Comparison of ENCODE assay signal across 15 cellular contexts in the genomic region with DNA sequence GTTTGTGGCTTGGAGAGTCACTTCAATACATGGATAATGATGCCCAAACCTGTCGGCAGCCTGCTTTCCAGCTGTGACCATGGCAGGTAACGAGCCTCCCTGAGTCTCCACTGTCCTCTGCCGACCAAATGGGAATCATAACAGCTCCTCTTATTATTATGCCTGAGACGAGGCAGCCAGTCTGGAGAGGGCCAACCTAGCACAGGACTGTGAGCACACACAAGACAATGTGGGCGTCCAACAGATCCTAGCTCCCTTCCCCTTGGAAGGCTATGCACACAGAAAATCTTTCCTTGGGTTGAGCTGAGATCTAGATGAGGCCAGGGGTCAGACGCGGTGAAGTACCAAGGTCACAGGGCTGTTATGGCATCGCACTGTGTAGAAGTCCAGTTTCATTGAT. TPM values are rescaled to one million over a fixed set of nuclear protein-coding genes. Genes with fewer than 3 reads are reported as not detected.
DNase-seq lines count a peak whose midpoint lies in the region; ATAC-seq and TF ChIP-seq lines count a peak whose summit lies in the region.
"Had no signal": no experiment of that assay in that cellular context is flagged by ENCODE, and none has a peak within 500 bp of the region (broad histone marks: within the 10 kb centered on the region; RNA-seq: fewer than 3 reads in every experiment).

No MANE protein-coding gene starts in this region.

- ATAC-seq in effector memory CD8-positive, alpha-beta T cell (replicated peaks) = no peak
- no peak for ATAC-seq in HG03432 (IDR thresholded peaks at IDR 0.05; ENCODE audit: unreplicated experiment)
- ATAC-seq in HG03135 (IDR thresholded peaks at IDR 0.05; ENCODE audit: unreplicated experiment) = no peak

- H3K4me1 ChIP-seq in ovary (ENCODE audit: insufficient read depth) = peaks cover 12% of the 10 kb centered on the region

- CTCF ChIA-PET in activated CD4-positive, alpha-beta memory T cell treated with anti-CD3 and anti-CD28 coated beads for 36 hours (lab: Charles Lee) = interaction anchor here (1.3 kb wide), 1 partner anchor 67 kb away, joined by 3 read pairs; no protein-coding TSS in a partner anchor
- CTCF ChIA-PET in activated CD4-positive, alpha-beta memory T cell treated with anti-CD3 and anti-CD28 coated beads, Interleukin-2, amount 10 ng/mL, durations not matched to agents 7 days and 5 days (lab: Charles Lee) = interaction anchor here (1.1 kb wide), 1 partner anchor 16 kb away, joined by 3 read pairs; no protein-coding TSS in a partner anchor

- 46 to 67% (median 56%) methylated on average over 8 of the region's 8 CpGs for WGBS in ovary, 3 donors

- H3K27ac ChIP-seq in ovary = peak overlapping the region; percentile 71 to 77

- no peak overlapping the region for H3K27ac Mint-ChIP-seq in activated CD4-positive, alpha-beta memory T cell treated with anti-CD3 and anti-CD28 coated beads for 36 hours
- no peak overlapping the region for H3K27ac Mint-ChIP-seq in activated CD4-positive, alpha-beta memory T cell treated with anti-CD3 and anti-CD28 coated beads, Interleukin-2, amount 10 ng/mL, durations not matched to agents 7 days and 5 days
- H3K27ac Mint-ChIP-seq in effector memory CD8-positive, alpha-beta T cell = peak overlapping the region in 1 of 2 donors; percentile 61
- H3K27ac Mint-ChIP-seq: activated CD8-positive, alpha-beta memory T cell treated with anti-CD3 and anti-CD28 coated beads, Interleukin-2, amount 10 ng/mL, durations not matched to agents 7 days and 5 days had no signal

- H3K9me3 ChIP-seq in ovary = no peaks in the 10 kb centered on the region
- H3K9me3 ChIP-seq: body of pancreas, mucosa of descending colon had no signal

- POLR2A ChIA-PET in activated CD4-positive, alpha-beta memory T cell treated with anti-CD3 and anti-CD28 coated beads for 36 hours (lab: Charles Lee) = no interaction called here
- POLR2A ChIA-PET in activated CD4-positive, alpha-beta memory T cell treated with anti-CD3 and anti-CD28 coated beads, Interleukin-2, amount 10 ng/mL, durations not matched to agents 7 days and 5 days (lab: Charles Lee) = no interaction called here

- peak overlapping the region; percentile 6 for H3K4me3 Mint-ChIP-seq in activated CD4-positive, alpha-beta memory T cell treated with anti-CD3 and anti-CD28 coated beads for 36 hours
- H3K4me3 Mint-ChIP-seq in activated CD4-positive, alpha-beta memory T cell treated with anti-CD3 and anti-CD28 coated beads, Interleukin-2, amount 10 ng/mL, durations not matched to agents 7 days and 5 days = no peak overlapping the region
- H3K4me3 Mint-ChIP-seq in effector memory CD8-positive, alpha-beta T cell = peak overlapping the region; percentile 87 to 88
- H3K4me3 Mint-ChIP-seq: activated CD8-positive, alpha-beta memory T cell treated with anti-CD3 and anti-CD28 coated beads, Interleukin-2, amount 10 ng/mL, durations not matched to agents 7 days and 5 days had no signal

- peaks cover 17% of the 10 kb centered on the region for H3K27me3 Mint-ChIP-seq in activated CD4-positive, alpha-beta memory T cell treated with anti-CD3 and anti-CD28 coated beads for 36 hours
- peaks cover 39% of the 10 kb centered on the region for H3K27me3 Mint-ChIP-seq in activated CD4-positive, alpha-beta memory T cell treated with anti-CD3 and anti-CD28 coated beads, Interleukin-2, amount 10 ng/mL, durations not matched to agents 7 days and 5 days
- peaks cover 33 to 89% of the 10 kb centered on the region in 2 donors for H3K27me3 Mint-ChIP-seq in effector memory CD8-positive, alpha-beta T cell

- intact Hi-C loops in activated CD4-positive, alpha-beta memory T cell treated with anti-CD3 and anti-CD28 coated beads for 36 hours (cut with micrococcal nuclease) = no loop called here
- intact Hi-C loops in ovary (cut with DNase I) = loop anchor here in 2 of 4 donors (5.0 kb wide), 2 partner anchors 54 to 64 kb away; a partner anchor contains a TSS

- H3K9me3 Mint-ChIP-seq in activated CD4-positive, alpha-beta memory T cell treated with anti-CD3 and anti-CD28 coated beads for 36 hours = no peaks in the 10 kb centered on the region
- no peaks in the 10 kb centered on the region for H3K9me3 Mint-ChIP-seq in activated CD4-positive, alpha-beta memory T cell treated with anti-CD3 and anti-CD28 coated beads, Interleukin-2, amount 10 ng/mL, durations not matched to agents 7 days and 5 days
- H3K9me3 Mint-ChIP-seq in effector memory CD8-positive, alpha-beta T cell = no peaks in the 10 kb centered on the region

- no peak for TF ChIP-seq POLR2A in ovary (IDR thresholded peaks at IDR 0.05)

- TF ChIP-seq EP300 in ovary (IDR thresholded peaks at IDR 0.05) = no peak

- no peak for DNase-seq in activated CD4-positive, alpha-beta memory T cell treated with anti-CD3 and anti-CD28 coated beads for 36 hours
- no peak for DNase-seq in activated CD4-positive, alpha-beta memory T cell treated with anti-CD3 and anti-CD28 coated beads, Interleukin-2, amount 10 ng/mL, durations not matched to agents 7 days and 5 days
- peak; percentile 8 for DNase-seq in NCI-H69 (lab: John Stamatoyannopoulos, UW)
- DNase-seq in effector memory CD8-positive, alpha-beta T cell = no peak
- DNase-seq in ovary = peak; percentile 35 to 58 (median 54)
- DNase-seq in cerebellum (ENCODE audit: low spot score) = no peak
- DNase-seq: activated CD8-positive, alpha-beta memory T cell treated with anti-CD3 and anti-CD28 coated beads, Interleukin-2, amount 10 ng/mL, durations not matched to agents 7 days and 5 days; hippocampal formation; NCI-H187 had no signal

- peaks cover 4% of the 10 kb centered on the region for H3K4me1 Mint-ChIP-seq in activated CD4-positive, alpha-beta memory T cell treated with anti-CD3 and anti-CD28 coated beads for 36 hours (ENCODE audit: low read depth)
- H3K4me1 Mint-ChIP-seq in activated CD4-positive, alpha-beta memory T cell treated with anti-CD3 and anti-CD28 coated beads, Interleukin-2, amount 10 ng/mL, durations not matched to agents 7 days and 5 days = peaks cover 6% of the 10 kb centered on the region
- H3K4me1 Mint-ChIP-seq in effector memory CD8-positive, alpha-beta T cell (ENCODE audit: low read depth in 2 of 2) = peaks cover 4 to 6% of the 10 kb centered on the region in 2 donors

- H3K4me3 ChIP-seq in ovary = no peak overlapping the region
- H3K4me3 ChIP-seq: body of pancreas, mucosa of descending colon had no signal

- H3K36me3 Mint-ChIP-seq in activated CD4-positive, alpha-beta memory T cell treated with anti-CD3 and anti-CD28 coated beads for 36 hours = no peaks in the 10 kb centered on the region
- no peaks in the 10 kb centered on the region for H3K36me3 Mint-ChIP-seq in activated CD4-positive, alpha-beta memory T cell treated with anti-CD3 and anti-CD28 coated beads, Interleukin-2, amount 10 ng/mL, durations not matched to agents 7 days and 5 days (ENCODE audit: low read depth)
- H3K36me3 Mint-ChIP-seq in effector memory CD8-positive, alpha-beta T cell (ENCODE audit: insufficient read depth) = no peaks in the 10 kb centered on the region
- H3K36me3 Mint-ChIP-seq: activated CD8-positive, alpha-beta memory T cell treated with anti-CD3 and anti-CD28 coated beads, Interleukin-2, amount 10 ng/mL, durations not matched to agents 7 days and 5 days had no signal

- no peaks in the 10 kb centered on the region for H3K36me3 ChIP-seq in ovary

- peak in 1 of 3 donors; percentile 15 for TF ChIP-seq CTCF in ovary (IDR thresholded peaks at IDR 0.05)

- no peaks in the 10 kb centered on the region for H3K27me3 ChIP-seq in ovary
- H3K27me3 ChIP-seq: body of pancreas had no signal

RNA-seq across cellular contexts. Expression of a gene that starts 0.9 kb away (rescaled TPM):
- total RNA-seq in activated CD4-positive, alpha-beta memory T cell treated with anti-CD3 and anti-CD28 coated beads for 36 hours = not detected
- total RNA-seq in activated CD4-positive, alpha-beta memory T cell treated with anti-CD3 and anti-CD28 coated beads, Interleukin-2, amount 10 ng/mL, durations not matched to agents 7 days and 5 days = not detected
- total RNA-seq in ovary (100 to 1,000 TPM in 4 of 7 donors, 10 to 100 TPM in 3; 29.6 to 232 (median 106) TPM), cerebellum (20.9 TPM)
- polyA plus RNA-seq in ovary = 10 to 100 TPM in 1 of 2 donors, 1 to 10 TPM in 1; 5.3 to 83.6 TPM
- total RNA-seq: activated CD8-positive, alpha-beta memory T cell treated with anti-CD3 and anti-CD28 coated beads, Interleukin-2, amount 10 ng/mL, durations not matched to agents 7 days and 5 days; T-helper 1 cell treated with Interleukin-12 subunit alpha and Interleukin-12 subunit beta and Interleukin-4 antibody, amounts not matched to agents 30 ng/mL and 1 ng/mL, for 36 hours had no signal

RNA-seq across cellular contexts. Expression of a gene that starts 28.9 kb away (rescaled TPM):
- 10 to 100 TPM; 28.7 to 28.9 TPM for total RNA-seq in activated CD4-positive, alpha-beta memory T cell treated with anti-CD3 and anti-CD28 coated beads for 36 hours
- total RNA-seq in activated CD4-positive, alpha-beta memory T cell treated with anti-CD3 and anti-CD28 coated beads, Interleukin-2, amount 10 ng/mL, durations not matched to agents 7 days and 5 days = 10 to 100 TPM; 28.4 to 31.5 TPM
- 10 to 100 TPM; 30.3 to 73.7 (median 43.8) TPM for total RNA-seq in ovary
- 10 to 100 TPM in 1 of 2 donors, 1 to 10 TPM in 1; 9.2 to 46.2 TPM for polyA plus RNA-seq in ovary
- total RNA-seq in cerebellum = 31.0 TPM

RNA-seq across cellular contexts. Expression of a gene that starts 54.4 kb away (rescaled TPM):
- not detected for total RNA-seq in activated CD4-positive, alpha-beta memory T cell treated with anti-CD3 and anti-CD28 coated beads for 36 hours
- total RNA-seq in activated CD4-positive, alpha-beta memory T cell treated with anti-CD3 and anti-CD28 coated beads, Interleukin-2, amount 10 ng/mL, durations not matched to agents 7 days and 5 days = not detected
- total RNA-seq in ovary (100 to 1,000 TPM in 2 of 7 donors, 10 to 100 TPM in 5; 38.4 to 165 (median 78.3) TPM), cerebellum (0.54 TPM)
- polyA plus RNA-seq in ovary = 100 to 1,000 TPM in 1 of 2 donors, 10 to 100 TPM in 1; 96.3 to 162 TPM
- total RNA-seq: activated CD8-positive, alpha-beta memory T cell treated with anti-CD3 and anti-CD28 coated beads, Interleukin-2, amount 10 ng/mL, durations not matched to agents 7 days and 5 days; endothelial cell of umbilical vein; T-helper 1 cell treated with Interleukin-12 subunit alpha and Interleukin-12 subunit beta and Interleukin-4 antibody, amounts not matched to agents 30 ng/mL and 1 ng/mL, for 36 hours had no signal

RNA-seq across cellular contexts. Expression of a gene that starts 55.2 kb away (rescaled TPM):
- total RNA-seq in activated CD4-positive, alpha-beta memory T cell treated with anti-CD3 and anti-CD28 coated beads for 36 hours = under 1 TPM; 0.83 to 0.94 TPM
- not detected for total RNA-seq in activated CD4-positive, alpha-beta memory T cell treated with anti-CD3 and anti-CD28 coated beads, Interleukin-2, amount 10 ng/mL, durations not matched to agents 7 days and 5 days
- total RNA-seq in ovary (100 to 1,000 TPM; 230 to 740 (median 473) TPM), cerebellum (43.1 TPM)
- polyA plus RNA-seq in ovary = 100 to 1,000 TPM in 1 of 2 donors, 10 to 100 TPM in 1; 53.2 to 431 TPM

Comparison
In these comparisons a context has a peak if more than half of its experiments do, and no peak if none do; other contexts are left out.
1. DNase-seq: peak in NCI-H69 (single experiment) and ovary (5 of 5); none in activated CD4-positive, alpha-beta memory T cell treated with anti-CD3 and anti-CD28 coated beads for 36 hours (single experiment), activated CD4-positive, alpha-beta memory T cell treated with anti-CD3 and anti-CD28 coated beads, Interleukin-2, amount 10 ng/mL, durations not matched to agents 7 days and 5 days (single experiment), effector memory CD8-positive, alpha-beta T cell (0 of 3) and cerebellum (single experiment).
2. RNA of a gene that starts 0.9 kb away (total RNA-seq): 29.6 to 232 TPM in ovary and 20.9 TPM in cerebellum (single experiment); not detected in activated CD4-positive, alpha-beta memory T cell treated with anti-CD3 and anti-CD28 coated beads for 36 hours and not detected in activated CD4-positive, alpha-beta memory T cell treated with anti-CD3 and anti-CD28 coated beads, Interleukin-2, amount 10 ng/mL, durations not matched to agents 7 days and 5 days; every median in the first group is over 10 times any median in the second.
3. RNA of a gene that starts 54.4 kb away (total RNA-seq): 38.4 to 165 TPM in ovary; 0.54 TPM in cerebellum (single experiment), not detected in activated CD4-positive, alpha-beta memory T cell treated with anti-CD3 and anti-CD28 coated beads for 36 hours and not detected in activated CD4-positive, alpha-beta memory T cell treated with anti-CD3 and anti-CD28 coated beads, Interleukin-2, amount 10 ng/mL, durations not matched to agents 7 days and 5 days; every median in the first group is over 10 times any median in the second.